In the genomic region with DNA sequence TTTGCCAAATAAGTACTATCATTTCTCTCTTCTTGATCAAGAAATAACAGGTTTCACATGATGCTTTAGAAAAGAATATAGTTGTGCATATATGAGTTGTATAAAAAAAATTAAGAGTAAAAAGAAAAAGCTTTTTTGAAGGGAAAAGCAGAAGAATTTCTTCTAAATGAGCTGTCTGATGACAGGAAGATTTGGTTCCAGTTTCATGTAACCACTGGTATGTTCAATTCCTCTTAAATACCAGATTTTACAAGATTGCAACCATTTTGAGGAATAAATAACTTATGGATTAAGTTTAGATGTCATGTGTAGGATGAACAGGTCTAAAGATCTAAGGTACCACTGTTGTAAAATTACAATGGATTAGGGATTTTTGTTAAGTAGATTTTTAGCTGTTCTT, we compare ENCODE assay signal across 13 cellular contexts. TPM values are rescaled to one million over a fixed set of nuclear protein-coding genes. Genes with fewer than 3 reads are reported as not detected.
DNase-seq lines count a peak whose midpoint lies in the region; FAIRE-seq and TF ChIP-seq lines count a peak whose summit lies in the region.
"Had no signal": no experiment of that assay in that cellular context is flagged by ENCODE, and none has a peak within 500 bp of the region (broad histone marks: within the 10 kb centered on the region; RNA-seq: fewer than 3 reads in every experiment).

No MANE protein-coding gene starts in this region.

- H3K9me3 ChIP-seq in OCI-LY3 (ENCODE audit: insufficient read depth, low read length) (no peaks in the 10 kb centered on the region), astrocyte (ENCODE audit: insufficient read depth, low read depth, low read length) (no peaks in the 10 kb centered on the region), smooth muscle cell (replicated peaks; ENCODE audit: low read depth) (no peaks in the 10 kb centered on the region), prostate gland (no peaks in the 10 kb centered on the region)
- H3K9me3 ChIP-seq: left lung had no signal

- H3K27ac Mint-ChIP-seq in activated CD4-positive, alpha-beta T cell treated with anti-CD3 and anti-CD28 coated beads, Interleukin-2, amount 10 ng/mL, durations not matched to agents 7 days and 5 days = peak overlapping the region; percentile 90
- peak overlapping the region; percentile 43 for H3K27ac Mint-ChIP-seq in astrocyte (ENCODE audit: unreplicated experiment)

- no peaks in the 10 kb centered on the region for H3K36me3 ChIP-seq in OCI-LY3 (replicated peaks; ENCODE audit: low read depth, low read length)
- no peaks in the 10 kb centered on the region for H3K36me3 ChIP-seq in astrocyte (ENCODE audit: insufficient read depth, low read length)
- H3K36me3 ChIP-seq in smooth muscle cell (ENCODE audit: low read depth) = no peaks in the 10 kb centered on the region
- no peaks in the 10 kb centered on the region for H3K36me3 ChIP-seq in prostate gland
- H3K36me3 ChIP-seq: left lung had no signal

- H3K4me1 ChIP-seq in OCI-LY3 (ENCODE audit: low read length) (peaks cover 33% of the 10 kb centered on the region), astrocyte (ENCODE audit: insufficient read depth, low read length) (peaks cover 49% of the 10 kb centered on the region), smooth muscle cell (ENCODE audit: low read depth) (peaks cover 18% of the 10 kb centered on the region), prostate gland (replicated peaks) (no peaks in the 10 kb centered on the region)

- no peak for TF ChIP-seq POLR2A in prostate gland (IDR thresholded peaks at IDR 0.05)

- no peak for FAIRE-seq in astrocyte (lab: Jason Lieb, UNC)
- FAIRE-seq: endothelial cell of umbilical vein had no signal

- H3K27me3 ChIP-seq in OCI-LY3 (ENCODE audit: low read depth, low read length) = no peaks in the 10 kb centered on the region
- H3K27me3 ChIP-seq in astrocyte (ENCODE audit: insufficient read depth, low read length) = no peaks in the 10 kb centered on the region
- H3K27me3 ChIP-seq in smooth muscle cell (ENCODE audit: low read depth) = no peaks in the 10 kb centered on the region
- no peaks in the 10 kb centered on the region for H3K27me3 ChIP-seq in prostate gland (replicated peaks; ENCODE audit: insufficient read depth)
- H3K27me3 ChIP-seq: hepatocyte, left lung had no signal

- peak overlapping the region; percentile 42 for H3K4me3 ChIP-seq in OCI-LY3 (ENCODE audit: low read length)
- no peak overlapping the region for H3K4me3 ChIP-seq in astrocyte (ENCODE audit: insufficient read depth, low read depth, low read length)
- H3K4me3 ChIP-seq in smooth muscle cell = no peak overlapping the region
- no peak overlapping the region for H3K4me3 ChIP-seq in prostate gland
- H3K4me3 ChIP-seq: hepatocyte, left lung had no signal

- peaks cover 42% of the 10 kb centered on the region for H3F3A ChIP-seq in smooth muscle cell (ENCODE audit: low read depth)

- TF ChIP-seq CTCF in OCI-LY3 (IDR thresholded peaks at IDR 0.05; ENCODE audit: low read depth, low read length) (no peak), astrocyte (IDR thresholded peaks at IDR 0.05; ENCODE audit: insufficient read depth, low read depth, low read length) (no peak), smooth muscle cell (IDR thresholded peaks at IDR 0.05; ENCODE audit: borderline replicate concordance, insufficient read depth, poor library complexity, severe bottlenecking) (no peak), prostate gland (IDR thresholded peaks at IDR 0.05) (no peak)

- peaks cover 56% of the 10 kb centered on the region for H3K4me1 Mint-ChIP-seq in activated CD4-positive, alpha-beta T cell treated with anti-CD3 and anti-CD28 coated beads, Interleukin-2, amount 10 ng/mL, durations not matched to agents 7 days and 5 days
- H3K4me1 Mint-ChIP-seq in astrocyte (ENCODE audit: low read depth, unreplicated experiment) = peaks cover 47% of the 10 kb centered on the region

- H4K20me1 ChIP-seq in OCI-LY3 (ENCODE audit: insufficient read depth, low read length) (no peaks in the 10 kb centered on the region), astrocyte (ENCODE audit: insufficient read depth, low read length) (no peaks in the 10 kb centered on the region), smooth muscle cell (ENCODE audit: low read depth) (no peaks in the 10 kb centered on the region)

- POLR2A ChIA-PET in activated CD4-positive, alpha-beta T cell treated with anti-CD3 and anti-CD28 coated beads, Interleukin-2, amount 10 ng/mL, durations not matched to agents 7 days and 5 days (lab: Charles Lee) = interaction anchor here (0.6 to 4.5 kb wide), 8 partner anchors 9 to 212 kb away, joined by 3 to 61 read pairs (median 5); partner anchors contain the start of gene RNFT1

- peaks cover 9% of the 10 kb centered on the region for H3K36me3 Mint-ChIP-seq in activated CD4-positive, alpha-beta T cell treated with anti-CD3 and anti-CD28 coated beads, Interleukin-2, amount 10 ng/mL, durations not matched to agents 7 days and 5 days (ENCODE audit: low read depth)
- no peaks in the 10 kb centered on the region for H3K36me3 Mint-ChIP-seq in astrocyte (ENCODE audit: low read depth, unreplicated experiment)

- H3K27me3 Mint-ChIP-seq in activated CD4-positive, alpha-beta T cell treated with anti-CD3 and anti-CD28 coated beads, Interleukin-2, amount 10 ng/mL, durations not matched to agents 7 days and 5 days = no peaks in the 10 kb centered on the region
- no peaks in the 10 kb centered on the region for H3K27me3 Mint-ChIP-seq in astrocyte (ENCODE audit: low read depth, unreplicated experiment)

- CTCF ChIA-PET in activated CD4-positive, alpha-beta T cell treated with anti-CD3 and anti-CD28 coated beads, Interleukin-2, amount 10 ng/mL, durations not matched to agents 7 days and 5 days (lab: Charles Lee) = interaction anchor here (1.0 to 3.8 kb wide), 9 partner anchors 9 to 139 kb away, joined by 3 to 45 read pairs (median 5); partner anchors contain the start of genes PTRH2 and VMP1

- peak overlapping the region; percentile 50 for H3K4me3 Mint-ChIP-seq in activated CD4-positive, alpha-beta T cell treated with anti-CD3 and anti-CD28 coated beads, Interleukin-2, amount 10 ng/mL, durations not matched to agents 7 days and 5 days
- H3K4me3 Mint-ChIP-seq in astrocyte (ENCODE audit: unreplicated experiment) = no peak overlapping the region
- H3K4me3 Mint-ChIP-seq: H9 had no signal

- H3K79me2 ChIP-seq in OCI-LY3 (ENCODE audit: low read length) = no peaks in the 10 kb centered on the region
- peaks cover 22% of the 10 kb centered on the region for H3K79me2 ChIP-seq in astrocyte (ENCODE audit: insufficient read depth, low read length)
- peaks cover 28% of the 10 kb centered on the region for H3K79me2 ChIP-seq in smooth muscle cell (ENCODE audit: low read depth)
- H3K79me2 ChIP-seq: hepatocyte had no signal

- H2AFZ ChIP-seq in OCI-LY3 (ENCODE audit: low read depth, low read length) (no peak overlapping the region), astrocyte (ENCODE audit: low read depth, low read length) (no peak overlapping the region), smooth muscle cell (ENCODE audit: low read depth) (no peak overlapping the region)
- H2AFZ ChIP-seq: hepatocyte had no signal

- intact Hi-C loops in prostate gland (cut with DNase I) = loop anchor here (5.0 kb wide), 1 partner anchor 85 kb away; no protein-coding TSS in a partner anchor

- no peak for DNase-seq in activated CD4-positive, alpha-beta T cell treated with anti-CD3 and anti-CD28 coated beads, Interleukin-2, amount 10 ng/mL, durations not matched to agents 7 days and 5 days
- DNase-seq in activated CD4-positive, alpha-beta T cell treated with anti-CD3 and anti-CD28 coated beads, Interleukin-2, amount 50 U/mL, for 48 hours = no peak
- DNase-seq in astrocyte (ENCODE audit: low read depth) (no peak), smooth muscle cell (lab: John Stamatoyannopoulos, UW; ENCODE audit: unreplicated experiment) (no peak), kidney glomerular epithelial cell (lab: John Stamatoyannopoulos, UW) (no peak), NCI-H2081 treated with DMSO at 0.1 percent for 48 hours (lab: John Stamatoyannopoulos, UW) (no peak), prostate gland (ENCODE audit: low spot score) (no peak)
- DNase-seq: H9, left lung, NCI-H446 treated with DMSO at 0.1 percent for 48 hours had no signal

- peak overlapping the region; percentile 77 for H3K4me2 ChIP-seq in OCI-LY3 (ENCODE audit: low read length)
- H3K4me2 ChIP-seq in astrocyte (ENCODE audit: low read length) = no peak overlapping the region
- peak overlapping the region; percentile 93 for H3K4me2 ChIP-seq in smooth muscle cell
- H3K4me2 ChIP-seq: hepatocyte had no signal

- H3K9me3 Mint-ChIP-seq in activated CD4-positive, alpha-beta T cell treated with anti-CD3 and anti-CD28 coated beads, Interleukin-2, amount 10 ng/mL, durations not matched to agents 7 days and 5 days = no peaks in the 10 kb centered on the region
- no peaks in the 10 kb centered on the region for H3K9me3 Mint-ChIP-seq in astrocyte (ENCODE audit: unreplicated experiment)
- H3K9me3 Mint-ChIP-seq: H9 had no signal

- H3K9ac ChIP-seq in OCI-LY3 (ENCODE audit: low read length) (peak overlapping the region; percentile 29), astrocyte (ENCODE audit: low read length) (peak overlapping the region; percentile 53), smooth muscle cell (ENCODE audit: low read depth) (peak overlapping the region; percentile 14)

- H3K27ac ChIP-seq in OCI-LY3 (ENCODE audit: low read length) (peak overlapping the region; percentile 77), astrocyte (ENCODE audit: low read depth, low read length) (peak overlapping the region; percentile 57), smooth muscle cell (ENCODE audit: low read depth) (peak overlapping the region; percentile 100), prostate gland (peak overlapping the region in 1 of 2 donors; percentile 61)
- H3K27ac ChIP-seq: hepatocyte had no signal

RNA-seq across cellular contexts. Expression of gene VMP1, which starts 45.0 kb away (rescaled TPM):
- 100 to 1,000 TPM; 194 to 213 TPM for total RNA-seq in activated CD4-positive, alpha-beta T cell treated with anti-CD3 and anti-CD28 coated beads, Interleukin-2, amount 10 ng/mL, durations not matched to agents 7 days and 5 days
- total RNA-seq in astrocyte (288 and 314 TPM in 2 replicates), smooth muscle cell (514 and 545 TPM in 2 replicates), prostate gland (100 to 1,000 TPM; 175 to 203 TPM)
- polyA plus RNA-seq in smooth muscle cell = 102 and 116 TPM in 2 replicates

RNA-seq across cellular contexts. Expression of gene PTRH2, which starts 45.2 kb away (rescaled TPM):
- 10 to 100 TPM; 20.5 to 22.9 TPM for total RNA-seq in activated CD4-positive, alpha-beta T cell treated with anti-CD3 and anti-CD28 coated beads, Interleukin-2, amount 10 ng/mL, durations not matched to agents 7 days and 5 days
- total RNA-seq in astrocyte = 34.5 and 36.3 TPM in 2 replicates
- total RNA-seq in smooth muscle cell = 11.4 and 28.2 TPM in 2 replicates
- polyA plus RNA-seq in smooth muscle cell = 26.2 and 27.5 TPM in 2 replicates
- total RNA-seq in prostate gland = 10 to 100 TPM; 29.1 to 38.3 TPM
